9 cellular contexts compared by ENCODE assay signal in genomic region chr5:113682497-113683136, GRCh38.
A peak's percentile ranks its signal among the peaks of the same experiment; 100 is the strongest.
DNase-seq lines count a peak whose midpoint lies in the region; ATAC-seq, FAIRE-seq and TF ChIP-seq lines count a peak whose summit lies in the region.
"Had no signal": no experiment of that assay in that cellular context is flagged by ENCODE, and none has a peak within 500 bp of the region (broad histone marks: within the 10 kb centered on the region; RNA-seq: fewer than 3 reads in every experiment).

No MANE protein-coding gene starts in this region.

- 48 to 58% (median 54%) methylated on average over 7 of the region's 7 CpGs for WGBS in psoas muscle, 3 donors
- WGBS in adrenal gland, 4 donors = 59 to 69% (median 61%) methylated on average over 5 to 7 of the region's 7 CpGs

- TF ChIP-seq CTCF in choroid plexus epithelial cell (conservative IDR thresholded peaks at IDR 0.05; ENCODE audit: low read depth, low read length) (peak; percentile 21), psoas muscle (IDR thresholded peaks at IDR 0.05) (peak; percentile 5), adrenal gland (IDR thresholded peaks at IDR 0.05) (peak in 2 of 6 experiments; percentile 10)

- H3K4me1 ChIP-seq in psoas muscle = no peaks in the 10 kb centered on the region
- H3K4me1 ChIP-seq in adrenal gland (replicated peaks in 1 of 2) = no peaks in the 10 kb centered on the region
- H3K4me1 ChIP-seq: SJSA1 had no signal

- H3K4me3 ChIP-seq in choroid plexus epithelial cell (ENCODE audit: low read depth, low read length) (no peak overlapping the region), psoas muscle (no peak overlapping the region), adrenal gland (no peak overlapping the region)
- H3K4me3 ChIP-seq: SJSA1 had no signal

- H3K27me3 ChIP-seq in psoas muscle (ENCODE audit: insufficient read depth in 3 of 3, low read length in 2 of 3) (no peaks in the 10 kb centered on the region), adrenal gland (no peaks in the 10 kb centered on the region)
- H3K27me3 ChIP-seq: SJSA1 had no signal

- H3K27ac ChIP-seq in psoas muscle = no peak overlapping the region
- H3K27ac ChIP-seq in adrenal gland = no peak overlapping the region
- H3K27ac ChIP-seq: SJSA1 had no signal

- H3K27me3 Mint-ChIP-seq in activated CD8-positive, alpha-beta T cell treated with anti-CD3 and anti-CD28 coated beads, Interleukin-2, amount 10 ng/mL, durations not matched to agents 7 days and 5 days (ENCODE audit: low read depth) = peaks cover 2% of the 10 kb centered on the region

- DNase-seq in SIG-M5 treated with dmso at 0.1 percent for 504 hours (lab: John Stamatoyannopoulos, UW; ENCODE audit: unreplicated experiment) (peak; percentile 25), SIG-M5 (lab: John Stamatoyannopoulos, UW) (no peak), NCI-H524 treated with DMSO at 0.1 percent for 48 hours (lab: John Stamatoyannopoulos, UW) (peak; percentile 32), choroid plexus epithelial cell (ENCODE audit: low read depth) (peak; percentile 22), psoas muscle (no peak), adrenal gland (no peak), RCC 7860 (ENCODE audit: low spot score) (no peak)
- no peak for DNase-seq in activated CD8-positive, alpha-beta T cell treated with anti-CD3 and anti-CD28 coated beads, Interleukin-2, amount 10 ng/mL, durations not matched to agents 7 days and 5 days

- H3K36me3 ChIP-seq in psoas muscle (ENCODE audit: insufficient read depth in 1 of 2, low read depth in 1 of 2) = no peaks in the 10 kb centered on the region
- no peaks in the 10 kb centered on the region for H3K36me3 ChIP-seq in adrenal gland (replicated peaks in 1 of 2)
- H3K36me3 ChIP-seq: SJSA1 had no signal

- intact Hi-C loops in psoas muscle (cut with DNase I) = no loop called here
- intact Hi-C loops in adrenal gland (cut with DNase I) = loop anchor here in 1 of 2 donors (10.0 kb wide), 1 partner anchor 772 kb away; no protein-coding TSS in a partner anchor

- CTCF ChIA-PET in activated CD8-positive, alpha-beta T cell treated with anti-CD3 and anti-CD28 coated beads, Interleukin-2, amount 10 ng/mL, durations not matched to agents 7 days and 5 days (lab: Charles Lee) = interaction anchor here (1.8 kb wide), 1 partner anchor 767 kb away, joined by 5 read pairs; no protein-coding TSS in a partner anchor

- H3K27ac Mint-ChIP-seq in activated CD8-positive, alpha-beta T cell treated with anti-CD3 and anti-CD28 coated beads, Interleukin-2, amount 10 ng/mL, durations not matched to agents 7 days and 5 days = no peak overlapping the region

- no peak for ATAC-seq in psoas muscle
- ATAC-seq in activated CD8-positive, alpha-beta T cell treated with anti-CD3 and anti-CD28 coated beads, Interleukin-2, amount 10 ng/mL, durations not matched to agents 7 days and 5 days = no peak

- H3K4me1 Mint-ChIP-seq in activated CD8-positive, alpha-beta T cell treated with anti-CD3 and anti-CD28 coated beads, Interleukin-2, amount 10 ng/mL, durations not matched to agents 7 days and 5 days (ENCODE audit: low read depth) = no peaks in the 10 kb centered on the region

- no peaks in the 10 kb centered on the region for H3K36me3 Mint-ChIP-seq in activated CD8-positive, alpha-beta T cell treated with anti-CD3 and anti-CD28 coated beads, Interleukin-2, amount 10 ng/mL, durations not matched to agents 7 days and 5 days (ENCODE audit: low read depth)

- no peak overlapping the region for H3K4me3 Mint-ChIP-seq in activated CD8-positive, alpha-beta T cell treated with anti-CD3 and anti-CD28 coated beads, Interleukin-2, amount 10 ng/mL, durations not matched to agents 7 days and 5 days

- H3K9me3 Mint-ChIP-seq in activated CD8-positive, alpha-beta T cell treated with anti-CD3 and anti-CD28 coated beads, Interleukin-2, amount 10 ng/mL, durations not matched to agents 7 days and 5 days (ENCODE audit: insufficient read depth) = no peaks in the 10 kb centered on the region

- POLR2A ChIA-PET in activated CD8-positive, alpha-beta T cell treated with anti-CD3 and anti-CD28 coated beads, Interleukin-2, amount 10 ng/mL, durations not matched to agents 7 days and 5 days (lab: Charles Lee) = no interaction called here

- no peak for FAIRE-seq in RCC 7860 (lab: Jason Lieb, UNC)

- no peak for TF ChIP-seq POLR2A in adrenal gland (IDR thresholded peaks at IDR 0.05)

- no peaks in the 10 kb centered on the region for H3K9me3 ChIP-seq in psoas muscle
- no peaks in the 10 kb centered on the region for H3K9me3 ChIP-seq in adrenal gland (replicated peaks in 1 of 3)
- H3K9me3 ChIP-seq: SJSA1 had no signal

Comparison
In these comparisons a context has a peak if more than half of its experiments do, and no peak if none do; other contexts are left out.
1. DNase-seq: peak in SIG-M5 treated with dmso at 0.1 percent for 504 hours (single experiment), NCI-H524 treated with DMSO at 0.1 percent for 48 hours (single experiment) and choroid plexus epithelial cell (single experiment); none in SIG-M5 (single experiment), psoas muscle (0 of 2), adrenal gland (0 of 7), RCC 7860 (single experiment) and activated CD8-positive, alpha-beta T cell treated with anti-CD3 and anti-CD28 coated beads, Interleukin-2, amount 10 ng/mL, durations not matched to agents 7 days and 5 days (single experiment).